Comparison of ENCODE assay signal across 8 cellular contexts in the genomic region with DNA sequence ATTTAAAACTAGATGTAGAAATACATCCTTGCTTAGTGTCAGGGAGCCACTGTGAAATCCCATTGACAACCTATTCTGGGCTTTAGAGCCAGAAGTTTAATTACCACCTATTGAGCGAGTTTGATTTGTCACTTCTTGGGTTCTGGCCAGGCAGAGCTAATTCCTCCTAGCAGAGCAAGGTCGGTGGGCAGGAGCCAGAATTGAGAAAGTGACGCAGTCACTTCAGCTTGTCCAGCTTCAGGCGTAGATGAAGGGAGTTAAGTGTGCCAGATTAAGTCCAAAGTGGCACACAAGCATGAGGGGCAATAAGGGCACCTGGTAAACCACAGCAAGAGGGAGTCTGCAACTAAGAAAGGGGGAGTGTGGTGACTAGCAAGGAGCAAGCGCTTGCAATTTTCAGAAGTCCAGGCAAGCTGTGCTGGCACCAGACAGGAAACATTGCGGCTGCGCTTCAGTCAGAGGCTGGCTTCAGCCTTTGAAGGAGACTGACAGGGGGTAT.
DNase-seq lines count a peak whose midpoint lies in the region; ATAC-seq and TF ChIP-seq lines count a peak whose summit lies in the region.

No MANE protein-coding gene starts in this region.

- DNase-seq in G401 (ENCODE audit: low spot score) (peak; percentile 96), NCI-H2107 treated with DMSO at 0.1 percent for 48 hours (lab: John Stamatoyannopoulos, UW; ENCODE audit: unreplicated experiment) (peak; percentile 65), epithelial cell of esophagus (ENCODE audit: low read depth) (peak; percentile 68), omental fat pad (ENCODE audit: low spot score) (no peak), T1000 (lab: John Stamatoyannopoulos, UW) (no peak), H7 (no peak), PC-9 (no peak)

- H2AFZ ChIP-seq in PC-9 = no peak overlapping the region

- H3K4me2 ChIP-seq in PC-9 = no peak overlapping the region

- no peaks in the 10 kb centered on the region for H3K79me2 ChIP-seq in PC-9 (ENCODE audit: low read depth)

- H4K20me1 ChIP-seq in PC-9 (ENCODE audit: insufficient read depth) = no peaks in the 10 kb centered on the region; the same call in 1 of the 2 replicates

- no peaks in the 10 kb centered on the region for H3K9me2 ChIP-seq in PC-9 (ENCODE audit: insufficient read depth)

- POLR2A ChIA-PET in PC-9 (lab: Charles Lee; ENCODE audit: unreplicated experiment) = interaction anchor here (0.7 kb wide), 1 partner anchor 19 kb away, joined by 4 read pairs; no protein-coding TSS in a partner anchor

- no peaks in the 10 kb centered on the region for H3K4me1 ChIP-seq in PC-9 (replicated peaks; ENCODE audit: insufficient read depth)

- TF ChIP-seq CTCF in epithelial cell of esophagus (IDR thresholded peaks at IDR 0.05; ENCODE audit: insufficient read depth, low read depth, low read length, missing control alignments) (no peak), omental fat pad (IDR thresholded peaks at IDR 0.05) (no peak), PC-9 (conservative IDR thresholded peaks at IDR 0.05) (no peak)

- H3K9me3 ChIP-seq in PC-9 (ENCODE audit: insufficient read depth, low read depth) = no peaks in the 10 kb centered on the region

- intact Hi-C loops in PC-9 (cut with micrococcal nuclease; ENCODE audit: unreplicated experiment) = no loop called here

- CTCF ChIA-PET in PC-9 (lab: Charles Lee) = no interaction called here

- H3K36me3 ChIP-seq in H7 (replicated peaks; ENCODE audit: control insufficient read depth, insufficient read depth, low read length) (no peaks in the 10 kb centered on the region), PC-9 (ENCODE audit: low read depth) (no peaks in the 10 kb centered on the region)

- no TSS peak for BruUV-seq in PC-9 (replicated peaks; lab: Mats Ljungman, UMichigan)

- H3K27ac ChIP-seq in PC-9 = no peak overlapping the region

- H3F3A ChIP-seq in PC-9 (ENCODE audit: insufficient read depth, low read depth) = no peaks in the 10 kb centered on the region

- H3K27me3 ChIP-seq in H7 (ENCODE audit: control insufficient read depth, insufficient read depth, low read length) = no peaks in the 10 kb centered on the region
- H3K27me3 ChIP-seq in PC-9 (ENCODE audit: insufficient read depth, low read depth) = no peaks in the 10 kb centered on the region

- in situ Hi-C loops in G401 (cut with HindIII; ENCODE audit: low sequenced_read_pairs) = no loop called here

- peak; percentile 51 for ATAC-seq in omental fat pad (ENCODE audit: low FRiP score)
- no peak for ATAC-seq in GM18519 (IDR thresholded peaks at IDR 0.05; ENCODE audit: low FRiP score, unreplicated experiment)

- H3K4me3 ChIP-seq in epithelial cell of esophagus (ENCODE audit: low read length) (no peak overlapping the region), H7 (ENCODE audit: insufficient read depth, low read depth, low read length) (no peak overlapping the region), PC-9 (no peak overlapping the region)

Comparison
In these comparisons a context has a peak if more than half of its experiments do, and no peak if none do; other contexts are left out.
1. DNase-seq: peak in G401 (single experiment), NCI-H2107 treated with DMSO at 0.1 percent for 48 hours (single experiment) and epithelial cell of esophagus (single experiment); none in omental fat pad (single experiment), T1000 (single experiment), H7 (single experiment) and PC-9 (0 of 2).